Comparison of ENCODE assay signal across 27 cellular contexts in the genomic region with DNA sequence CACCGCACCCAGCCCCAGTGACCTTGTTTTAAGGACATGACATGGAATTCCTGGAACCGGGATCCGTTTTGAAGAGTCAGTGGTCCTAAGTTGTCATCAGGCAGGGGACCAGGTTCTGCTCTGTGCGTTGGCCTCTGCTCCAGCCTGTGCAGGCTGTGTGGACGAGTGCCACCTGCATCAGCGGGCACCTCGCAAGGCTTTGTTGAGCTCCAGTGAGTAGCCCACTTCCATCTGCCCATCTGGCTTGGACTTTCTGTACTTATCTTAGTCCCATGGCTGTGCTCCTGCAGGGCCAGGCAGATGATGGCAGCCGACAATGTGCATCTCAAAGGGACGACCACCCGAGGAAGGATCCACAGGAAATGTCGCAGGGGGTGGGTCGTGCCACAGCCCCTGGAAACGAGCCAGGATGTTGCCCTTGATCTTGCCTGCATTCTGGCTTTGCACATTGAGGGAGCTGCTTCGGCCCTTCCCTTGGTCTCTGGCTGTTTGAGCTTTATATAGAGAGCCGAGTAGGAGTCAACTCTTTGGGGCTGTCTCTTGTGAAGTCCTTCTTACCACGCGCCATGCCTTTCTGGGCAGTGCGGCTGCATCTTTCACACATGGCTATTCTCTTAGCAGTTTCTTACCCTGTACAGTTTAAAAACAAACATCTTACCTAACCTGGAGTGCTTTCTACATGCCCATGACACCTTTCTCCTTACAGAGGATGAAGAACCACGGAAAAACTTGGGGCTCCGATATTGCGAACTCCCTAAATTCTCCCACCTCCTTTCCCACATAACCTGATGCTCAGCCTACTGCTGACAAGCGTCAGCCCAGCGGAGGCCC.
"Had no signal": no experiment of that assay in that cellular context is flagged by ENCODE, and none has a peak within 500 bp of the region (broad histone marks: within the 10 kb centered on the region; RNA-seq: fewer than 3 reads in every experiment).

No MANE protein-coding gene starts in this region.

- H3K36me3 ChIP-seq: pancreas, prostate gland, suprapubic skin, upper lobe of right lung had no signal

- ATAC-seq: activated CD8-positive, alpha-beta T cell treated with anti-CD3 and anti-CD28 coated beads for 36 hours; activated naive CD8-positive, alpha-beta T cell treated with anti-CD3 and anti-CD28 coated beads, Interleukin-2, amount 50 U/mL, for 24 hours; left colon had no signal

- H3K4me3 Mint-ChIP-seq: activated B cell treated with CpG ODN at 0.5 μM for 24 hours; activated CD8-positive, alpha-beta T cell treated with anti-CD3 and anti-CD28 coated beads for 36 hours; activated naive CD4-positive, alpha-beta T cell treated with anti-CD3 and anti-CD28 coated beads, Interleukin-2, amount 50 U/mL, for 24 hours; activated naive CD8-positive, alpha-beta T cell treated with anti-CD3 and anti-CD28 coated beads, Interleukin-2, amount 50 U/mL, for 24 hours; memory B cell; nephron; T-helper 2 cell treated with Interferon-gamma antibody and Interleukin-4, amounts not matched to agents 5 μg/mL and 100 μg/mL, for 36 hours had no signal

- H3K27me3 ChIP-seq: esophagus squamous epithelium, hepatocyte, pancreas, suprapubic skin, tibial artery, upper lobe of right lung had no signal

- DNase-seq: activated B cell treated with CpG ODN at 0.5 μM for 24 hours; activated CD4-positive, alpha-beta T cell treated with anti-CD3 and anti-CD28 coated beads, Interleukin-2, amount 50 U/mL, for 1 hour; activated CD8-positive, alpha-beta T cell treated with anti-CD3 and anti-CD28 coated beads for 36 hours; activated naive CD8-positive, alpha-beta T cell treated with anti-CD3 and anti-CD28 coated beads, Interleukin-2, amount 50 U/mL, for 24 hours; activated T-cell treated with anti-CD3 and anti-CD28 coated beads, Interleukin-2, amount 50 U/mL, for 48 hours; central memory CD4-positive, alpha-beta T cell; effector CD8-positive, alpha-beta T cell; esophagus squamous epithelium; left colon; midbrain; pancreas; retina; stimulated activated CD4-positive, alpha-beta T cell treated with anti-CD3 and anti-CD28 coated beads, Interleukin-1b, Interleukin-23, amount 100 ng/mL, for 48 hours; stimulated activated naive CD4-positive, alpha-beta T cell; T-helper 1 cell; tibial artery; upper lobe of right lung had no signal

- H3K9me3 Mint-ChIP-seq: activated B cell treated with CpG ODN at 0.5 μM for 24 hours; activated CD8-positive, alpha-beta T cell treated with anti-CD3 and anti-CD28 coated beads for 36 hours; activated naive CD4-positive, alpha-beta T cell treated with anti-CD3 and anti-CD28 coated beads, Interleukin-2, amount 50 U/mL, for 24 hours; activated naive CD8-positive, alpha-beta T cell treated with anti-CD3 and anti-CD28 coated beads, Interleukin-2, amount 50 U/mL, for 24 hours; activated T-helper 2 cell treated with anti-CD3 and anti-CD28 coated beads, Interferon-gamma antibody, Interleukin-2, Interleukin-4, amounts not matched to agents 10 μg/mL and 5 μg/mL and 100 μg/mL, durations not matched to agents 14 hours and 24 hours and 36 hours; memory B cell; nephron; T-helper 2 cell treated with Interferon-gamma antibody and Interleukin-4, amounts not matched to agents 5 μg/mL and 100 μg/mL, for 36 hours had no signal

- H3K4me3 ChIP-seq: esophagus squamous epithelium, hepatocyte, pancreas, prostate gland, smooth muscle cell, suprapubic skin, tibial artery, upper lobe of right lung had no signal

- H3K4me1 Mint-ChIP-seq: activated B cell treated with CpG ODN at 0.5 μM for 24 hours had no signal

- H3K27ac Mint-ChIP-seq: activated B cell treated with CpG ODN at 0.5 μM for 24 hours; activated CD8-positive, alpha-beta T cell treated with anti-CD3 and anti-CD28 coated beads for 36 hours; activated naive CD4-positive, alpha-beta T cell treated with anti-CD3 and anti-CD28 coated beads, Interleukin-2, amount 50 U/mL, for 24 hours; activated naive CD8-positive, alpha-beta T cell treated with anti-CD3 and anti-CD28 coated beads, Interleukin-2, amount 50 U/mL, for 24 hours; activated T-helper 2 cell treated with anti-CD3 and anti-CD28 coated beads, Interferon-gamma antibody, Interleukin-2, Interleukin-4, amounts not matched to agents 10 μg/mL and 5 μg/mL and 100 μg/mL, durations not matched to agents 14 hours and 24 hours and 36 hours; memory B cell; nephron; T-helper 2 cell treated with Interferon-gamma antibody and Interleukin-4, amounts not matched to agents 5 μg/mL and 100 μg/mL, for 36 hours had no signal

- H3K9me3 ChIP-seq: esophagus squamous epithelium, pancreas, prostate gland, suprapubic skin, tibial artery, upper lobe of right lung had no signal

- H3K4me2 ChIP-seq: smooth muscle cell had no signal

- H3K36me3 Mint-ChIP-seq: memory B cell had no signal

- H3K27me3 Mint-ChIP-seq: activated CD8-positive, alpha-beta T cell treated with anti-CD3 and anti-CD28 coated beads for 36 hours; activated naive CD4-positive, alpha-beta T cell treated with anti-CD3 and anti-CD28 coated beads, Interleukin-2, amount 50 U/mL, for 24 hours; activated naive CD8-positive, alpha-beta T cell treated with anti-CD3 and anti-CD28 coated beads, Interleukin-2, amount 50 U/mL, for 24 hours had no signal

- H2AFZ ChIP-seq: hepatocyte had no signal

- H3K27ac ChIP-seq: epithelial cell of prostate, esophagus squamous epithelium, suprapubic skin, tibial artery, upper lobe of right lung had no signal
